In the genomic region with DNA sequence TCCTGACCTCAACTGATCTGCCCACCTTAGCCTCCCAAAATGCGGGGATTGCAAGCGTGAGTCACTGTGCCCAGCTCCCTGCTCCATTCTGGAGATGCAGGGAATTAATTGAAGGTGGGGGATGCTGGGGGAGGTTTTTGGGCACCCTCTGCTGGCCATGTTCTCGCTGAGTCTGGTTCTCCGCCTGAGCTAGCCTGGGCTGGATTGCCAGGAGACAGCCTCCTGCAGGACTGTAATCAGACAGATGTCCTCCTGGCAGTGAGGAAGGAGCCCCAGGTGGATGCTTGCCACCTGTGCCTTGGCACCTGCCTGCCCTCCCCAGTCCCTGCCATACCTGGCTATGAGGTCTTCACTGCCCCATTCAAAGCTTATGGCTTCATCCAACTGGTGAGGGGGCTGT, we compare ENCODE assay signal across 32 cellular contexts. TPM values are rescaled to one million over a fixed set of nuclear protein-coding genes. Genes with fewer than 3 reads are reported as not detected.
DNase-seq lines count a peak whose midpoint lies in the region; ATAC-seq, FAIRE-seq and TF ChIP-seq lines count a peak whose summit lies in the region.
"Had no signal": no experiment of that assay in that cellular context is flagged by ENCODE, and none has a peak within 500 bp of the region (broad histone marks: within the 10 kb centered on the region; RNA-seq: fewer than 3 reads in every experiment).

No MANE protein-coding gene starts in this region.

- H3K36me3 ChIP-seq in keratinocyte (ENCODE audit: control insufficient read depth in 2 of 2, extremely low read depth in 1 of 2, insufficient read depth in 2 of 2, low read length in 2 of 2) (peaks cover 0 to 3% of the 10 kb centered on the region in 2 experiments), mucosa of descending colon (ENCODE audit: low read depth) (no peaks in the 10 kb centered on the region)
- H3K36me3 ChIP-seq: gastrocnemius medialis had no signal

- H3K27me3 Mint-ChIP-seq in HFFc6 (ENCODE audit: insufficient read depth), result no peaks in the 10 kb centered on the region; the same call in 1 of the 2 replicates
- H3K27me3 Mint-ChIP-seq in activated CD8-positive, alpha-beta T cell treated with anti-CD3 and anti-CD28 coated beads for 36 hours, result no peaks in the 10 kb centered on the region
- H3K27me3 Mint-ChIP-seq: activated naive CD8-positive, alpha-beta T cell treated with anti-CD3 and anti-CD28 coated beads, Interleukin-2, amount 50 U/mL, for 24 hours; activated T-cell treated with anti-CD3 and anti-CD28 coated beads, Interleukin-2, amount 50 U/mL, for 24 hours; CD4-positive, alpha-beta T cell; effector memory CD8-positive, alpha-beta T cell had no signal

- H3K27ac ChIP-seq in keratinocyte (ENCODE audit: control insufficient read depth, insufficient read depth, low read length) (no peak overlapping the region), RWPE1 (no peak overlapping the region)
- H3K27ac ChIP-seq: body of pancreas, esophagus squamous epithelium, gastrocnemius medialis, testis had no signal

- no peak overlapping the region for H2AFZ ChIP-seq in keratinocyte (ENCODE audit: control insufficient read depth, low read length)

- no peak overlapping the region for H3K4me3 ChIP-seq in astrocyte of the spinal cord (ENCODE audit: low read depth, low read length)
- H3K4me3 ChIP-seq in keratinocyte (ENCODE audit: control insufficient read depth in 2 of 3, extremely low read depth in 1 of 3, insufficient read depth in 2 of 3, low read depth in 1 of 3, low read length in 3 of 3), result no peak overlapping the region
- H3K4me3 ChIP-seq in mucosa of descending colon, result no peak overlapping the region
- H3K4me3 ChIP-seq: body of pancreas, esophagus squamous epithelium, gastrocnemius medialis, testis had no signal

- POLR2A ChIA-PET in activated CD8-positive, alpha-beta T cell treated with anti-CD3 and anti-CD28 coated beads for 36 hours (lab: Charles Lee), result no interaction called here
- POLR2A ChIA-PET in RWPE1 (lab: Yijun Ruan, JAX; ENCODE audit: low non-redundant PET), result no interaction called here

- H3K9me3 ChIP-seq in keratinocyte (ENCODE audit: control insufficient read depth, low read depth, low read length) (no peaks in the 10 kb centered on the region), mucosa of descending colon (no peaks in the 10 kb centered on the region)
- H3K9me3 ChIP-seq: body of pancreas, esophagus squamous epithelium, gastrocnemius medialis, testis had no signal

- dilution Hi-C loops in keratinocyte (cut with MboI; ENCODE audit: extremely low pct_ligation_motif_present, low sequenced_read_pairs), result no loop called here

- H3K4me3 Mint-ChIP-seq in HFFc6, result no peak overlapping the region
- no peak overlapping the region for H3K4me3 Mint-ChIP-seq in activated CD8-positive, alpha-beta T cell treated with anti-CD3 and anti-CD28 coated beads for 36 hours
- H3K4me3 Mint-ChIP-seq: activated naive CD8-positive, alpha-beta T cell treated with anti-CD3 and anti-CD28 coated beads, Interleukin-2, amount 50 U/mL, for 24 hours; activated T-cell treated with anti-CD3 and anti-CD28 coated beads, Interleukin-2, amount 50 U/mL, for 24 hours; effector memory CD8-positive, alpha-beta T cell; neural crest cell had no signal

- peaks cover 10% of the 10 kb centered on the region; the same call in 1 of the 2 replicates for H3K36me3 Mint-ChIP-seq in HFFc6 (ENCODE audit: low read depth)
- peaks cover 51% of the 10 kb centered on the region for H3K36me3 Mint-ChIP-seq in activated CD8-positive, alpha-beta T cell treated with anti-CD3 and anti-CD28 coated beads for 36 hours (ENCODE audit: low read depth)

- H3K9me1 ChIP-seq in keratinocyte (ENCODE audit: control insufficient read depth, extremely low read depth, insufficient read depth, low read length), result no peaks in the 10 kb centered on the region

- H3K9me3 Mint-ChIP-seq in HFFc6, result no peaks in the 10 kb centered on the region
- peaks cover 2% of the 10 kb centered on the region for H3K9me3 Mint-ChIP-seq in activated CD8-positive, alpha-beta T cell treated with anti-CD3 and anti-CD28 coated beads for 36 hours
- H3K9me3 Mint-ChIP-seq: neural crest cell had no signal

- in situ Hi-C loops in GM13977 (cut with MboI; ENCODE audit: low pct_unique_long_range_greater_than_20kb, low sequenced_read_pairs, unreplicated experiment) (no loop called here), astrocyte of the spinal cord (cut with HindIII; ENCODE audit: low sequenced_read_pairs) (no loop called here)

- no peak for FAIRE-seq in keratinocyte (lab: Jason Lieb, UNC)
- FAIRE-seq: colon, G401.6 had no signal

- no peaks in the 10 kb centered on the region for H3K79me2 ChIP-seq in keratinocyte (ENCODE audit: control insufficient read depth, insufficient read depth, low read length)

- no peak overlapping the region for H3K27ac Mint-ChIP-seq in HFFc6
- H3K27ac Mint-ChIP-seq in activated CD8-positive, alpha-beta T cell treated with anti-CD3 and anti-CD28 coated beads for 36 hours, result no peak overlapping the region
- H3K27ac Mint-ChIP-seq: activated naive CD8-positive, alpha-beta T cell treated with anti-CD3 and anti-CD28 coated beads, Interleukin-2, amount 50 U/mL, for 24 hours; activated T-cell treated with anti-CD3 and anti-CD28 coated beads, Interleukin-2, amount 50 U/mL, for 24 hours; CD4-positive, alpha-beta T cell had no signal

- CTCF ChIA-PET in activated CD8-positive, alpha-beta T cell treated with anti-CD3 and anti-CD28 coated beads for 36 hours (lab: Charles Lee), result interaction anchor here (0.9 to 2.0 kb wide), 5 partner anchors 20 to 143 kb away, joined by 3 to 7 read pairs (median 3); partner anchors contain the start of gene SEC14L2
- CTCF ChIA-PET in RWPE1 (lab: Yijun Ruan, JAX), result interaction anchor here (0.6 to 1.0 kb wide), 2 partner anchors 40 to 171 kb away, joined by 3 read pairs; no protein-coding TSS in a partner anchor

- H3K4me1 ChIP-seq in keratinocyte (ENCODE audit: control insufficient read depth, extremely low read depth, insufficient read depth, low read length) (peaks cover 22% of the 10 kb centered on the region), mucosa of descending colon (ENCODE audit: low read depth) (peaks cover 3% of the 10 kb centered on the region)

- DNase-seq in GM13977 (ENCODE audit: low spot score), result no peak
- DNase-seq in HFFc6, result no peak
- no peak for DNase-seq in astrocyte of the spinal cord (ENCODE audit: low read depth, low spot score)
- DNase-seq in keratinocyte (ENCODE audit: low read depth, low spot score), result no peak
- DNase-seq in mucosa of descending colon, result no peak
- no peak for DNase-seq in activated CD8-positive, alpha-beta T cell treated with anti-CD3 and anti-CD28 coated beads for 36 hours
- no peak for DNase-seq in RWPE1 (ENCODE audit: low spot score)
- DNase-seq: activated CD4-positive, alpha-beta T cell treated with anti-CD3 and anti-CD28 coated beads for 1 hour; activated gamma-delta T cell treated with Interleukin-2 at 50 U/mL for 16 hours; activated naive CD8-positive, alpha-beta T cell treated with anti-CD3 and anti-CD28 coated beads, Interleukin-2, amount 50 U/mL, for 24 hours; activated T-cell treated with anti-CD3 and anti-CD28 coated beads, Interleukin-2, amount 50 U/mL, for 24 hours; body of pancreas; CD4-positive, alpha-beta T cell; effector memory CD8-positive, alpha-beta T cell; esophagus squamous epithelium; gastrocnemius medialis; hippocampal formation; Kasumi-1; NCI-H1694; NCI-H526 treated with DMSO at 0.1 percent for 48 hours; PC-3; SIG-M5; stimulated activated CD4-positive, alpha-beta T cell treated with anti-CD3 and anti-CD28 coated beads, Interleukin-4, amount 100 ng/mL, for 4 hours; stimulated activated naive CD4-positive, alpha-beta T cell treated with Interleukin-2 at 50 U/mL for 16 hours; SW 1271; testis had no signal

- H3K9ac ChIP-seq in keratinocyte (ENCODE audit: control insufficient read depth, extremely low read depth, insufficient read depth, low read length), result no peak overlapping the region

- peak; percentile 5 for TF ChIP-seq CTCF in GM13977 (IDR thresholded peaks at IDR 0.05; ENCODE audit: extremely low read depth, insufficient read depth, missing control alignments)
- peak; percentile 34 for TF ChIP-seq CTCF in HFFc6 (IDR thresholded peaks at IDR 0.05)
- TF ChIP-seq CTCF in astrocyte of the spinal cord (IDR thresholded peaks at IDR 0.05; ENCODE audit: low read depth, low read length), result peak; percentile 7
- TF ChIP-seq CTCF in keratinocyte (optimal IDR thresholded peaks at IDR 0.05 in 1 of 3, IDR thresholded peaks at IDR 0.05 in 1 of 3, conservative IDR thresholded peaks at IDR 0.05 in 1 of 3; ENCODE audit: extremely low read depth in 1 of 3, insufficient read depth in 2 of 3, low read length in 3 of 3), result peak in 2 of 3 experiments; percentile 17 to 45
- TF ChIP-seq CTCF in mucosa of descending colon (IDR thresholded peaks at IDR 0.05), result no peak
- no peak for TF ChIP-seq CTCF in activated CD8-positive, alpha-beta T cell treated with anti-CD3 and anti-CD28 coated beads for 36 hours (IDR thresholded peaks at IDR 0.05)
- no peak for TF ChIP-seq CTCF in RWPE1 (conservative IDR thresholded peaks at IDR 0.05; ENCODE audit: low read depth)

- intact Hi-C loops in mucosa of descending colon (cut with DNase I, micrococcal nuclease), result no loop called here
- intact Hi-C loops in activated CD8-positive, alpha-beta T cell treated with anti-CD3 and anti-CD28 coated beads for 36 hours (cut with micrococcal nuclease), result no loop called here

- peaks cover 13% of the 10 kb centered on the region for H3K4me1 Mint-ChIP-seq in HFFc6 (ENCODE audit: low read depth)
- peaks cover 39% of the 10 kb centered on the region for H3K4me1 Mint-ChIP-seq in activated CD8-positive, alpha-beta T cell treated with anti-CD3 and anti-CD28 coated beads for 36 hours (ENCODE audit: low read depth)

- H4K20me1 ChIP-seq in keratinocyte (ENCODE audit: control insufficient read depth, extremely low read depth, insufficient read depth, low read length), result no peaks in the 10 kb centered on the region

- H3K27me3 ChIP-seq in keratinocyte (ENCODE audit: control insufficient read depth, extremely low read depth, insufficient read depth, low read length), result no peaks in the 10 kb centered on the region
- H3K27me3 ChIP-seq: body of pancreas, esophagus squamous epithelium, gastrocnemius medialis, testis had no signal

- H3K4me2 ChIP-seq in keratinocyte (ENCODE audit: control insufficient read depth, extremely low read depth, insufficient read depth, low read depth, low read length), result no peak overlapping the region

- ATAC-seq in mucosa of descending colon, result no peak
- ATAC-seq in activated CD8-positive, alpha-beta T cell treated with anti-CD3 and anti-CD28 coated beads for 36 hours, result no peak
- ATAC-seq: activated naive CD8-positive, alpha-beta T cell treated with anti-CD3 and anti-CD28 coated beads, Interleukin-2, amount 50 U/mL, for 24 hours; body of pancreas; effector memory CD8-positive, alpha-beta T cell; gastrocnemius medialis; PC-3; sciatic nerve had no signal

RNA-seq across cellular contexts. Expression of gene MTFP1, which starts 5.4 kb away (rescaled TPM):
- 1 to 10 TPM; 1.7 to 5.7 (median 4.1) TPM for total RNA-seq in HFFc6 (2021; fragmentation: NEBNext Ultra II Directional; extraction: Animal tissue kit (Norgen Biotek cat#: 25700))
- 5.7 to 13.7 TPM (median 8.4 TPM) in 3 replicates for polyA plus RNA-seq in keratinocyte
- 4.2 TPM for polyA plus RNA-seq in keratinocyte (2011; ENCODE audit: low read depth)
- 4.3 and 6.2 TPM in 2 replicates for polyA plus RNA-seq in keratinocyte (2011; cell fraction: cytosol; rRNA removed)
- polyA plus RNA-seq in keratinocyte (2011; cell fraction: nucleus; rRNA removed), result 4.4 and 4.7 TPM in 2 replicates
- 4.5 and 14.9 TPM in 2 replicates for polyA plus RNA-seq in keratinocyte (2012; ENCODE audit: low replicate concordance)
- polyA minus RNA-seq in keratinocyte, result 0.56 to 11.7 TPM (median 5.0 TPM) in 3 replicates
- polyA minus RNA-seq in keratinocyte (2011; cell fraction: cytosol; rRNA and poly(A)+ RNA removed), result 8.8 TPM
- 1.2 and 1.3 TPM in 2 replicates for polyA minus RNA-seq in keratinocyte (2011; cell fraction: nucleus; rRNA and poly(A)+ RNA removed)
- total RNA-seq in mucosa of descending colon, result 10 to 100 TPM; 14.0 to 26.0 (median 25.3) TPM
- total RNA-seq in activated CD8-positive, alpha-beta T cell treated with anti-CD3 and anti-CD28 coated beads for 36 hours, result 10 to 100 TPM; 89.8 to 93.8 TPM

RNA-seq across cellular contexts. Expression of gene SEC14L2, which starts 34.1 kb away (rescaled TPM):
- 10 to 100 TPM; 18.4 to 24.0 (median 22.8) TPM for total RNA-seq in HFFc6 (2021; fragmentation: NEBNext Ultra II Directional; extraction: Animal tissue kit (Norgen Biotek cat#: 25700))
- polyA plus RNA-seq in keratinocyte, result 103 to 146 TPM (median 129 TPM) in 3 replicates
- polyA plus RNA-seq in keratinocyte (2011; ENCODE audit: low read depth), result 33.2 TPM
- 115 and 122 TPM in 2 replicates for polyA plus RNA-seq in keratinocyte (2011; cell fraction: cytosol; rRNA removed)
- polyA plus RNA-seq in keratinocyte (2011; cell fraction: nucleus; rRNA removed), result 128 and 144 TPM in 2 replicates
- 59.9 and 112 TPM in 2 replicates for polyA plus RNA-seq in keratinocyte (2012; ENCODE audit: low replicate concordance)
- 120 to 175 TPM (median 124 TPM) in 3 replicates for polyA minus RNA-seq in keratinocyte
- 76.4 TPM for polyA minus RNA-seq in keratinocyte (2011; cell fraction: cytosol; rRNA and poly(A)+ RNA removed)
- 61.3 and 108 TPM in 2 replicates for polyA minus RNA-seq in keratinocyte (2011; cell fraction: nucleus; rRNA and poly(A)+ RNA removed)
- total RNA-seq in mucosa of descending colon, result 1 to 10 TPM in 2 of 3 donors, under 1 TPM in 1; 0.67 to 4.0 (median 2.5) TPM
- total RNA-seq in activated CD8-positive, alpha-beta T cell treated with anti-CD3 and anti-CD28 coated beads for 36 hours, result 10 to 100 TPM; 15.1 to 15.4 TPM

RNA-seq across cellular contexts. Expression of gene SEC14L3, which starts 40.9 kb away (rescaled TPM):
- total RNA-seq in HFFc6 (2021; fragmentation: NEBNext Ultra II Directional; extraction: Animal tissue kit (Norgen Biotek cat#: 25700)), result not detected
- not detected in 3 replicates for polyA plus RNA-seq in keratinocyte
- polyA plus RNA-seq in keratinocyte (2011; ENCODE audit: low read depth), result not detected
- polyA plus RNA-seq in keratinocyte (2011; cell fraction: cytosol; rRNA removed), result not detected in 2 replicates
- not detected in 2 replicates for polyA plus RNA-seq in keratinocyte (2011; cell fraction: nucleus; rRNA removed)
- not detected in 2 replicates for polyA plus RNA-seq in keratinocyte (2012; ENCODE audit: low replicate concordance)
- polyA minus RNA-seq in keratinocyte, result not detected in 3 replicates
- not detected for polyA minus RNA-seq in keratinocyte (2011; cell fraction: cytosol; rRNA and poly(A)+ RNA removed)
- polyA minus RNA-seq in keratinocyte (2011; cell fraction: nucleus; rRNA and poly(A)+ RNA removed), result not detected in 2 replicates
- total RNA-seq in mucosa of descending colon, result not detected
- not detected for total RNA-seq in activated CD8-positive, alpha-beta T cell treated with anti-CD3 and anti-CD28 coated beads for 36 hours
- total RNA-seq: activated CD8-positive, alpha-beta memory T cell treated with anti-CD3 and anti-CD28 coated beads for 36 hours; body of pancreas; CD4-positive, alpha-beta T cell; gastrocnemius medialis; HT1080; neural crest cell; PC-3; sciatic nerve had no signal

RNA-seq across cellular contexts. Expression of gene RNF215, which starts 43.7 kb away (rescaled TPM):
- 10 to 100 TPM; 12.7 to 18.9 (median 15.3) TPM for total RNA-seq in HFFc6 (2021; fragmentation: NEBNext Ultra II Directional; extraction: Animal tissue kit (Norgen Biotek cat#: 25700))
- polyA plus RNA-seq in keratinocyte, result 5.1 to 17.0 TPM (median 8.3 TPM) in 3 replicates
- 2.7 TPM for polyA plus RNA-seq in keratinocyte (2011; ENCODE audit: low read depth)
- polyA plus RNA-seq in keratinocyte (2011; cell fraction: cytosol; rRNA removed), result 3.8 and 6.9 TPM in 2 replicates
- 26.7 and 36.1 TPM in 2 replicates for polyA plus RNA-seq in keratinocyte (2011; cell fraction: nucleus; rRNA removed)
- 5.4 and 8.1 TPM in 2 replicates for polyA plus RNA-seq in keratinocyte (2012; ENCODE audit: low replicate concordance)
- 11.9 to 13.2 TPM (median 13.0 TPM) in 3 replicates for polyA minus RNA-seq in keratinocyte
- polyA minus RNA-seq in keratinocyte (2011; cell fraction: cytosol; rRNA and poly(A)+ RNA removed), result 15.9 TPM
- 10.3 and 12.4 TPM in 2 replicates for polyA minus RNA-seq in keratinocyte (2011; cell fraction: nucleus; rRNA and poly(A)+ RNA removed)
- total RNA-seq in mucosa of descending colon, result 10 to 100 TPM in 1 of 3 donors, 1 to 10 TPM in 2; 9.0 to 14.2 (median 9.1) TPM
- total RNA-seq in activated CD8-positive, alpha-beta T cell treated with anti-CD3 and anti-CD28 coated beads for 36 hours, result 1 to 10 TPM; 7.1 to 7.2 TPM

Comparison
In these comparisons a context has a peak if more than half of its experiments do, and no peak if none do; other contexts are left out.
1. CTCF ChIP-seq: peak in GM13977 (single experiment), HFFc6 (single experiment), astrocyte of the spinal cord (single experiment) and keratinocyte (2 of 3); none in mucosa of descending colon (single experiment), activated CD8-positive, alpha-beta T cell treated with anti-CD3 and anti-CD28 coated beads for 36 hours (single experiment) and RWPE1 (single experiment).